Comparison of ENCODE assay signal across 1 cellular context in genomic region chr2:25711641-25712369, GRCh38.
TF ChIP-seq lines count a peak whose summit lies in the region.

No MANE protein-coding gene starts in this region.

TF ChIP-seq in HepG2, 621 proteins besides CTCF, POLR2A, EP300 and RAD21 (continued from another document):
- no peak for TF ChIP-seq ZNF337 (CRISPR knock-in tag; IDR thresholded peaks at IDR 0.05; ENCODE audit: borderline replicate concordance, low read depth)
- TF ChIP-seq MNT (IDR thresholded peaks at IDR 0.05), result peak; percentile 69; the same call in 1 of the 2 replicates
- TF ChIP-seq GPN1 (CRISPR knock-in tag; IDR thresholded peaks at IDR 0.05; ENCODE audit: borderline replicate concordance), result no peak
- TF ChIP-seq HOMEZ (CRISPR knock-in tag; IDR thresholded peaks at IDR 0.05; ENCODE audit: low read depth), result no peak
- no peak for TF ChIP-seq ZBTB7A (CRISPR knock-in tag; IDR thresholded peaks at IDR 0.05)
- TF ChIP-seq YEATS4 (CRISPR knock-in tag; IDR thresholded peaks at IDR 0.05; ENCODE audit: borderline replicate concordance), result peak; percentile 28; the same call in 1 of the 2 replicates
- TF ChIP-seq RFXAP (CRISPR knock-in tag; IDR thresholded peaks at IDR 0.05; ENCODE audit: borderline replicate concordance), result no peak
- TF ChIP-seq ZNF501 (CRISPR knock-in tag; IDR thresholded peaks at IDR 0.05), result no peak
- TF ChIP-seq, protein P1, sequence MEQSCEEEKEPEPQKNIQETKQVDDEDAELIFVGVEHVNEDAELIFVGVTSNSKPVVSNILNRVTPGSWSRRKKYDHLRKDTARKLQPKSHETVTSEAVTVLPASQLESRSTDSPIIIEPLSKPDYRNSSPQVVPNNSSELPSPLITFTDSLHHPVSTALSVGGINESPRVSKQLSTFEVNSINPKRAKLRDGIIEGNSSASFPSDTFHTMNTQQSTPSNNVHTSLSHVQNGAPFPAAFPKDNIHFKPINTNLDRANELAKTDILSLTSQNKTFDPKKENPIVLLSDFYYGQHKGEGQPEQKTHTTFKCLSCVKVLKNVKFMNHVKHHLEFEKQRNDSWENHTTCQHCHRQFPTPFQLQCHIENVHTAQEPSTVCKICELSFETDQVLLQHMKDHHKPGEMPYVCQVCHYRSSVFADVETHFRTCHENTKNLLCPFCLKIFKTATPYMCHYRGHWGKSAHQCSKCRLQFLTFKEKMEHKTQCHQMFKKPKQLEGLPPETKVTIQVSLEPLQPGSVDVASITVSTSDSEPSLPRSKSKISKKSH (CRISPR knock-in tag; IDR thresholded peaks at IDR 0.05; ENCODE audit: borderline replicate concordance), result no peak
- TF ChIP-seq NFYC (CRISPR knock-in tag; IDR thresholded peaks at IDR 0.05), result no peak
- TF ChIP-seq SOX6 (IDR thresholded peaks at IDR 0.05), result no peak
- 0 out of 2 replicates have a peak, but pooled peaks have one; percentile 24 for TF ChIP-seq SOX6 (CRISPR knock-in tag; IDR thresholded peaks at IDR 0.05)
- peak; percentile 93 for TF ChIP-seq ELF3 (CRISPR knock-in tag; IDR thresholded peaks at IDR 0.05)
- no peak for TF ChIP-seq PRMT3 (CRISPR knock-in tag; IDR thresholded peaks at IDR 0.05; ENCODE audit: borderline replicate concordance, low read depth)
- TF ChIP-seq HNF4G (IDR thresholded peaks at IDR 0.05; ENCODE audit: borderline replicate concordance, low read depth, low read length), result no peak
- TF ChIP-seq HNF4G (CRISPR knock-in tag; IDR thresholded peaks at IDR 0.05; ENCODE audit: borderline replicate concordance, low read depth), result no peak
- TF ChIP-seq MLX (CRISPR knock-in tag; IDR thresholded peaks at IDR 0.05), result peak; percentile 72; the same call in 1 of the 2 replicates
- TF ChIP-seq ZMYM3 (CRISPR knock-in tag; IDR thresholded peaks at IDR 0.05), result no peak
- TF ChIP-seq NR2F6 (IDR thresholded peaks at IDR 0.05), result 0 out of 2 replicates have a peak, but pooled peaks have one; percentile 19
- TF ChIP-seq NR2F6 (CRISPR knock-in tag; IDR thresholded peaks at IDR 0.05), result no peak
- TF ChIP-seq ZNF441 (CRISPR knock-in tag; IDR thresholded peaks at IDR 0.05; ENCODE audit: borderline replicate concordance), result 0 out of 2 replicates have a peak, but pooled peaks have one; percentile 36
- no peak for TF ChIP-seq TBX2 (CRISPR knock-in tag; IDR thresholded peaks at IDR 0.05; ENCODE audit: borderline replicate concordance)
- TF ChIP-seq ZNF749 (CRISPR knock-in tag; IDR thresholded peaks at IDR 0.05; ENCODE audit: borderline replicate concordance), result no peak
- TF ChIP-seq ZNF292 (CRISPR knock-in tag; IDR thresholded peaks at IDR 0.05; ENCODE audit: borderline replicate concordance, low read depth), result no peak
- TF ChIP-seq ZNF264 (CRISPR knock-in tag; IDR thresholded peaks at IDR 0.05), result 0 out of 2 replicates have a peak, but pooled peaks have one; percentile 19
- TF ChIP-seq NFKB2 (CRISPR knock-in tag; IDR thresholded peaks at IDR 0.05; ENCODE audit: borderline replicate concordance), result no peak
- TF ChIP-seq, protein P2, sequence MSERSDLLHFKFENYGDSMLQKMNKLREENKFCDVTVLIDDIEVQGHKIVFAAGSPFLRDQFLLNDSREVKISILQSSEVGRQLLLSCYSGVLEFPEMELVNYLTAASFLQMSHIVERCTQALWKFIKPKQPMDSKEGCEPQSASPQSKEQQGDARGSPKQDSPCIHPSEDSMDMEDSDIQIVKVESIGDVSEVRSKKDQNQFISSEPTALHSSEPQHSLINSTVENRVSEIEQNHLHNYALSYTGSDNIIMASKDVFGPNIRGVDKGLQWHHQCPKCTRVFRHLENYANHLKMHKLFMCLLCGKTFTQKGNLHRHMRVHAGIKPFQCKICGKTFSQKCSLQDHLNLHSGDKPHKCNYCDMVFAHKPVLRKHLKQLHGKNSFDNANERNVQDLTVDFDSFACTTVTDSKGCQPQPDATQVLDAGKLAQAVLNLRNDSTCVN (CRISPR knock-in tag; IDR thresholded peaks at IDR 0.05; ENCODE audit: borderline replicate concordance), result no peak
- TF ChIP-seq SIX1 (CRISPR knock-in tag; IDR thresholded peaks at IDR 0.05; ENCODE audit: borderline replicate concordance), result no peak
